Comparison of ENCODE assay signal across 21 cellular contexts in the genomic region with DNA sequence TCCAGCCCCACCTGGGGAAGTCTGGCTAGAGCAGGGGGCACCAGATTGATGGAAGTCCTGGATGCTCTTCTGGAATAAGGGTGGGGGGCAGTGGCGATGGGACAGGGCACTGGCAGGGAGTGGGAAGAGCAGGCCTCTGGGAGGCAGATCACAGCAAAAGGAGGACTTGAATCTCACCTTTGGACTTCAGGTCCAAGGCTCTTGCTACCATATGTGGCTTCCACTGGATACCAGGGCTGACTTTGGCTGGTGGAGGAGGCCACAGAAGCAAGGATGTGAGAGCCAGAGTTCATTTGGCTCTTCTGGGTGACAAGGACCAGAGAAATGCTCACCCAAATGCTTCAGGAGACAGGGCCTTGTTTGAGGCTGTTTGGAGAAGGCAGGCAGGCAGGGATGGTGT. TPM values are rescaled to one million over a fixed set of nuclear protein-coding genes. Genes with fewer than 3 reads are reported as not detected.
"Had no signal": no experiment of that assay in that cellular context is flagged by ENCODE, and none has a peak within 500 bp of the region (broad histone marks: within the 10 kb centered on the region; RNA-seq: fewer than 3 reads in every experiment).

No MANE protein-coding gene starts in this region.

- H3K4me3 ChIP-seq: dorsolateral prefrontal cortex, lung, mucosa of descending colon, prostate gland, right atrium auricular region, sigmoid colon, spleen, testis, tibial artery had no signal

- ATAC-seq: left lobe of liver; mucosa of descending colon; natural killer cell treated with Interleukin-12 subunit alpha and Interleukin-12 subunit beta and Interleukin-15 and Interleukin-18, amount 100 ng/mL, for 72 hours; stimulated activated memory B cell treated with anti-CD40 and anti-IgM and Interleukin-4, amounts not matched to agents 10 μg/mL and 1 μg/mL and 100 μg/mL, for 72 hours; stimulated activated naive CD8-positive, alpha-beta T cell treated with anti-CD3 and anti-CD28 coated beads, Interleukin-15, Interleukin-2, amounts not matched to agents 100 U/mL and 50 U/mL, for 24 hours had no signal

- FAIRE-seq: colon, frontal cortex, keratinocyte had no signal

- DNase-seq: dorsolateral prefrontal cortex; effector CD4-positive, alpha-beta T cell; hypothalamus; mucosa of descending colon; naive B cell; sigmoid colon; spleen; stimulated activated CD4-positive, alpha-beta T cell treated with anti-CD3 and anti-CD28 coated beads, Interleukin-4, amount 100 ng/mL, for 4 hours; stimulated activated naive CD8-positive, alpha-beta T cell treated with anti-CD3 and anti-CD28 coated beads, Interleukin-15, Interleukin-2, amounts not matched to agents 100 U/mL and 50 U/mL, for 24 hours; substantia nigra; testis; tibial artery had no signal

- H3K4me1 ChIP-seq: right atrium auricular region, sigmoid colon, testis had no signal

- H3K9me3 ChIP-seq: mucosa of descending colon, prostate gland, right atrium auricular region, sigmoid colon, spleen, testis, tibial artery had no signal

- H3K36me3 ChIP-seq: prostate gland, right atrium auricular region, sigmoid colon, spleen, tibial artery had no signal

- H3K27me3 ChIP-seq: dorsolateral prefrontal cortex, right atrium auricular region, sigmoid colon, testis, tibial artery had no signal

- H3K27ac ChIP-seq: dorsolateral prefrontal cortex, prostate gland, right atrium auricular region, sigmoid colon, spleen, testis, tibial artery had no signal

RNA-seq across cellular contexts. Expression of gene SYNC, which starts 16.0 kb away (rescaled TPM):
- total RNA-seq: natural killer cell treated with Interleukin-12 subunit alpha and Interleukin-12 subunit beta and Interleukin-15 and Interleukin-18, amount 100 ng/mL, for 72 hours had no signal
